In the genomic region with DNA sequence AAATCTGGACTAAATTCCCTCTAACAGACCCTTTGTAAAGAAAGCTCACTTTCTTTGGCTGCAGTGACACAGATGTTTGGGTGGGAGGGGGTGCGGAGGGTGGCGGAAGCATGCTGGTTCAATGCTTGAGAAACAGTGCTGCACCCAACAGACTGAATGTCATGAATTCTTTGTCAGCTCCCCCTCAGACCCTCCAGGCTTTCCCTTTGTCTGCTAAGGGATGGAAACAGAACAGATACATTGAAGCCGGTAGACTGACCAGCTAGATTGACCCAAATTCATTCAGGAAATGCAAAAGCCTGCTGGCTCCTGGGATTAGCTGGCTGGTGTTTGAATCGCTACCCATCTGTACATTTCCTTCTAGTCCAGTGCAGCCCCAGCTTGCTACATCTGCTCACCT, we compare ENCODE assay signal across 19 cellular contexts.
DNase-seq lines count a peak whose midpoint lies in the region; ATAC-seq and TF ChIP-seq lines count a peak whose summit lies in the region.
"Had no signal": no experiment of that assay in that cellular context is flagged by ENCODE, and none has a peak within 500 bp of the region (broad histone marks: within the 10 kb centered on the region; RNA-seq: fewer than 3 reads in every experiment).

No MANE protein-coding gene starts in this region.

- no peaks in the 10 kb centered on the region for H3K9me3 Mint-ChIP-seq in neural crest cell
- H3K9me3 Mint-ChIP-seq in activated naive CD8-positive, alpha-beta T cell treated with anti-CD3 and anti-CD28 coated beads for 36 hours = no peaks in the 10 kb centered on the region
- H3K9me3 Mint-ChIP-seq: CD4-positive, alpha-beta memory T cell; IgD-negative memory B cell had no signal

- intact Hi-C loops in testis (cut with DNase I; ENCODE audit: low total_unique reads) = no loop called here

- ATAC-seq in SK-N-SH treated with all-trans-retinoic acid at 6 μM for 48 hours = no peak
- ATAC-seq in HG02588 (IDR thresholded peaks at IDR 0.05; ENCODE audit: unreplicated experiment) = no peak
- ATAC-seq: GM12878, HCT116, HepG2 had no signal

- H3K4me3 Mint-ChIP-seq in neural crest cell = no peak overlapping the region
- H3K4me3 Mint-ChIP-seq in activated naive CD8-positive, alpha-beta T cell treated with anti-CD3 and anti-CD28 coated beads for 36 hours = no peak overlapping the region
- H3K4me3 Mint-ChIP-seq: CD14-positive monocyte; CD4-positive, alpha-beta memory T cell; HFFc6; IgD-negative memory B cell had no signal

- H3K4me3 ChIP-seq in SK-N-SH (ENCODE audit: low read depth in 2 of 2, low read length in 1 of 2) (no peak overlapping the region), testis (no peak overlapping the region)
- H3K4me3 ChIP-seq: BLaER1, GM12878 had no signal

- no peaks in the 10 kb centered on the region for H3K36me3 ChIP-seq in SK-N-SH (replicated peaks in 1 of 2; ENCODE audit: control insufficient read depth in 1 of 2, insufficient read depth in 2 of 2, low read length in 1 of 2)
- no peaks in the 10 kb centered on the region for H3K36me3 ChIP-seq in testis (ENCODE audit: low read depth, missing control alignments)
- H3K36me3 ChIP-seq: BLaER1 had no signal

- DNase-seq in SK-N-SH (peak; percentile 4), cerebellar cortex (ENCODE audit: low spot score) (peak; percentile 6), neural crest cell (ENCODE audit: low read depth, low spot score) (no peak), testis (peak; percentile 14), RKO (ENCODE audit: low spot score) (no peak)
- DNase-seq in activated naive CD8-positive, alpha-beta T cell treated with anti-CD3 and anti-CD28 coated beads for 36 hours = no peak
- DNase-seq: 8988T; CD4-positive, alpha-beta memory T cell; DMS153; DMS79; HFFc6 had no signal

- H3K27ac ChIP-seq in SK-N-SH (ENCODE audit: low read depth in 2 of 2, low read length in 1 of 2) = peak overlapping the region in 1 of 2 experiments; percentile 68; a peak in 2 of 4 replicates
- no peak overlapping the region for H3K27ac ChIP-seq in testis
- H3K27ac ChIP-seq: BLaER1 had no signal

- POLR2A ChIA-PET in SK-N-SH (lab: Yijun Ruan, JAX) = no interaction called here

- no peak for TF ChIP-seq EP300 in SK-N-SH (IDR thresholded peaks at IDR 0.05; ENCODE audit: borderline replicate concordance in 1 of 2, low read depth in 1 of 2, low read length in 1 of 2)

- TF ChIP-seq CTCF in SK-N-SH (IDR thresholded peaks at IDR 0.05) = no peak
- no peak for TF ChIP-seq CTCF in neural crest cell (conservative IDR thresholded peaks at IDR 0.05)
- TF ChIP-seq CTCF in testis (IDR thresholded peaks at IDR 0.05) = no peak

- WGBS in SK-N-SH (ENCODE audit: low lambda C conversion rate) = 69% methylated on average over 3 of the region's 4 CpGs
- 56 to 84% methylated on average over 4 of the region's 4 CpGs for WGBS in testis, 2 donors

- no peaks in the 10 kb centered on the region for H3F3A ChIP-seq in SK-N-SH (replicated peaks; ENCODE audit: insufficient read depth)

- H3K27me3 ChIP-seq in SK-N-SH (ENCODE audit: insufficient read depth) (no peaks in the 10 kb centered on the region; the same call in 1 of the 2 replicates), testis (no peaks in the 10 kb centered on the region)

- H3K4me1 ChIP-seq in SK-N-SH (ENCODE audit: control insufficient read depth in 1 of 2, insufficient read depth in 2 of 2, low read depth in 1 of 2, low read length in 1 of 2) = peaks cover 0 to 6% of the 10 kb centered on the region in 2 experiments; a peak in 1 of 4 replicates
- H3K4me1 ChIP-seq in testis = no peaks in the 10 kb centered on the region
- H3K4me1 ChIP-seq: BLaER1 had no signal

- no peak overlapping the region for H3K4me2 ChIP-seq in SK-N-SH
- H3K4me2 ChIP-seq: BLaER1 had no signal

- H3K9me3 ChIP-seq in SK-N-SH (no peaks in the 10 kb centered on the region), testis (no peaks in the 10 kb centered on the region)
- H3K9me3 ChIP-seq: BLaER1 had no signal

- no peak for TF ChIP-seq RAD21 in SK-N-SH (IDR thresholded peaks at IDR 0.05; ENCODE audit: low read length)

- no peak overlapping the region for H3K9ac ChIP-seq in SK-N-SH
- H3K9ac ChIP-seq: BLaER1 had no signal

- peaks cover 23% of the 10 kb centered on the region for H3K4me1 Mint-ChIP-seq in neural crest cell
- H3K4me1 Mint-ChIP-seq in activated naive CD8-positive, alpha-beta T cell treated with anti-CD3 and anti-CD28 coated beads for 36 hours = no peaks in the 10 kb centered on the region
- H3K4me1 Mint-ChIP-seq: CD4-positive, alpha-beta memory T cell had no signal

- no peak overlapping the region for H2AFZ ChIP-seq in SK-N-SH (ENCODE audit: low read depth)

- no peaks in the 10 kb centered on the region for H3K36me3 Mint-ChIP-seq in neural crest cell (ENCODE audit: low read depth)
- no peaks in the 10 kb centered on the region for H3K36me3 Mint-ChIP-seq in activated naive CD8-positive, alpha-beta T cell treated with anti-CD3 and anti-CD28 coated beads for 36 hours
- H3K36me3 Mint-ChIP-seq: CD14-positive monocyte; CD4-positive, alpha-beta memory T cell; IgD-negative memory B cell had no signal

- H4K20me1 ChIP-seq in SK-N-SH (ENCODE audit: insufficient read depth) = no peaks in the 10 kb centered on the region

- H3K27ac Mint-ChIP-seq in neural crest cell (ENCODE audit: unreplicated experiment) = peak overlapping the region; percentile 81
- H3K27ac Mint-ChIP-seq in activated naive CD8-positive, alpha-beta T cell treated with anti-CD3 and anti-CD28 coated beads for 36 hours = no peak overlapping the region
- H3K27ac Mint-ChIP-seq: CD14-positive monocyte; CD4-positive, alpha-beta memory T cell; HFFc6; IgD-negative memory B cell had no signal

- H3K79me2 ChIP-seq in SK-N-SH (ENCODE audit: insufficient read depth) = no peaks in the 10 kb centered on the region

- CTCF ChIA-PET in SK-N-SH (lab: Yijun Ruan, JAX) = interaction anchor here (0.7 to 1.8 kb wide), 5 partner anchors 9 to 239 kb away, joined by 3 to 7 read pairs (median 3); no protein-coding TSS in a partner anchor

- no peaks in the 10 kb centered on the region for H3K9me2 ChIP-seq in SK-N-SH

- no peak for TF ChIP-seq POLR2A in testis (IDR thresholded peaks at IDR 0.05)

- no peaks in the 10 kb centered on the region for H3K27me3 Mint-ChIP-seq in neural crest cell (ENCODE audit: low read depth)
- no peaks in the 10 kb centered on the region for H3K27me3 Mint-ChIP-seq in activated naive CD8-positive, alpha-beta T cell treated with anti-CD3 and anti-CD28 coated beads for 36 hours
- H3K27me3 Mint-ChIP-seq: IgD-negative memory B cell had no signal

TF ChIP-seq in SK-N-SH, 30 proteins besides CTCF, POLR2A, EP300 and RAD21 (continues in another document):
- no peak for TF ChIP-seq RXRA (IDR thresholded peaks at IDR 0.05; ENCODE audit: borderline replicate concordance, low read depth)
- TF ChIP-seq NFIC (IDR thresholded peaks at IDR 0.05; ENCODE audit: borderline replicate concordance) = no peak
- no peak for TF ChIP-seq TAF1 (IDR thresholded peaks at IDR 0.05; ENCODE audit: borderline replicate concordance, low read depth, low read length)
- no peak for TF ChIP-seq RCOR1 (IDR thresholded peaks at IDR 0.05; ENCODE audit: low read length)
- TF ChIP-seq USF1 (IDR thresholded peaks at IDR 0.05; ENCODE audit: borderline replicate concordance, low read depth) = no peak
- no peak for TF ChIP-seq JUND (IDR thresholded peaks at IDR 0.05)
- TF ChIP-seq, protein P1, sequence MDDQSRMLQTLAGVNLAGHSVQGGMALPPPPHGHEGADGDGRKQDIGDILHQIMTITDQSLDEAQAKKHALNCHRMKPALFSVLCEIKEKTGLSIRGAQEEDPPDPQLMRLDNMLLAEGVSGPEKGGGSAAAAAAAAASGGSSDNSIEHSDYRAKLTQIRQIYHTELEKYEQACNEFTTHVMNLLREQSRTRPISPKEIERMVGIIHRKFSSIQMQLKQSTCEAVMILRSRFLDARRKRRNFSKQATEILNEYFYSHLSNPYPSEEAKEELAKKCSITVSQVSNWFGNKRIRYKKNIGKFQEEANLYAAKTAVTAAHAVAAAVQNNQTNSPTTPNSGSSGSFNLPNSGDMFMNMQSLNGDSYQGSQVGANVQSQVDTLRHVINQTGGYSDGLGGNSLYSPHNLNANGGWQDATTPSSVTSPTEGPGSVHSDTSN (IDR thresholded peaks at IDR 0.05) = no peak
- TF ChIP-seq NRF1 (IDR thresholded peaks at IDR 0.05; ENCODE audit: low read depth, low read length) = no peak
- TF ChIP-seq GATA2 (CRISPR knock-in tag; IDR thresholded peaks at IDR 0.05) = no peak

TF ChIP-seq in SK-N-SH treated with all-trans-retinoic acid at 6 μM for 48 hours, 23 proteins besides CTCF, POLR2A, EP300 and RAD21:
- TF ChIP-seq CSDC2 (CRISPR knock-in tag; IDR thresholded peaks at IDR 0.05) (no peak), RARB (CRISPR knock-in tag; IDR thresholded peaks at IDR 0.05) (no peak), TOX (CRISPR knock-in tag; IDR thresholded peaks at IDR 0.05; ENCODE audit: borderline replicate concordance) (no peak), ESRRG (CRISPR knock-in tag; IDR thresholded peaks at IDR 0.05) (no peak), ZFP3 (CRISPR knock-in tag; IDR thresholded peaks at IDR 0.05) (no peak), BACH2 (CRISPR knock-in tag; IDR thresholded peaks at IDR 0.05; ENCODE audit: borderline replicate concordance) (no peak), ZFP30 (CRISPR knock-in tag; IDR thresholded peaks at IDR 0.05) (no peak), SNAI2 (CRISPR knock-in tag; IDR thresholded peaks at IDR 0.05) (no peak), GLIS3 (CRISPR knock-in tag; IDR thresholded peaks at IDR 0.05) (no peak), ZC3H10 (CRISPR knock-in tag; IDR thresholded peaks at IDR 0.05) (no peak), ZNF8 (CRISPR knock-in tag; IDR thresholded peaks at IDR 0.05) (no peak), TCF4 (CRISPR knock-in tag; IDR thresholded peaks at IDR 0.05; ENCODE audit: borderline replicate concordance) (no peak), ARNTL (CRISPR knock-in tag; IDR thresholded peaks at IDR 0.05; ENCODE audit: borderline replicate concordance, low read depth) (no peak)
- TF ChIP-seq, protein P2, sequence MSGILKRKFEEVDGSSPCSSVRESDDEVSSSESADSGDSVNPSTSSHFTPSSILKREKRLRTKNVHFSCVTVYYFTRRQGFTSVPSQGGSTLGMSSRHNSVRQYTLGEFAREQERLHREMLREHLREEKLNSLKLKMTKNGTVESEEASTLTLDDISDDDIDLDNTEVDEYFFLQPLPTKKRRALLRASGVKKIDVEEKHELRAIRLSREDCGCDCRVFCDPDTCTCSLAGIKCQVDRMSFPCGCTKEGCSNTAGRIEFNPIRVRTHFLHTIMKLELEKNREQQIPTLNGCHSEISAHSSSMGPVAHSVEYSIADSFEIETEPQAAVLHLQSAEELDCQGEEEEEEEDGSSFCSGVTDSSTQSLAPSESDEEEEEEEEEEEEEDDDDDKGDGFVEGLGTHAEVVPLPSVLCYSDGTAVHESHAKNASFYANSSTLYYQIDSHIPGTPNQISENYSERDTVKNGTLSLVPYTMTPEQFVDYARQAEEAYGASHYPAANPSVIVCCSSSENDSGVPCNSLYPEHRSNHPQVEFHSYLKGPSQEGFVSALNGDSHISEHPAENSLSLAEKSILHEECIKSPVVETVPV (CRISPR knock-in tag; IDR thresholded peaks at IDR 0.05) = no peak

Comparison
In these comparisons a context has a peak if more than half of its experiments do, and no peak if none do; other contexts are left out.
1. DNase-seq: peak in SK-N-SH (single experiment), cerebellar cortex (single experiment) and testis (single experiment); none in neural crest cell (single experiment), RKO (single experiment) and activated naive CD8-positive, alpha-beta T cell treated with anti-CD3 and anti-CD28 coated beads for 36 hours (single experiment).